ENCODE assay signal across 18 cellular contexts in genomic region chr12:130587966-130588365, GRCh38.
DNase-seq lines count a peak whose midpoint lies in the region; ATAC-seq and TF ChIP-seq lines count a peak whose summit lies in the region.
"Had no signal": no experiment of that assay in that cellular context is flagged by ENCODE, and none has a peak within 500 bp of the region (broad histone marks: within the 10 kb centered on the region; RNA-seq: fewer than 3 reads in every experiment).

No MANE protein-coding gene starts in this region.

- DNase-seq in SK-N-SH, result no peak
- no peak for DNase-seq in neuronal stem cell (ENCODE audit: low spot score)
- no peak for DNase-seq in stimulated activated CD4-positive, alpha-beta T cell treated with anti-CD3 and anti-CD28 coated beads, Interleukin-12 subunit alpha, Interleukin-12 subunit beta, amount 100 ng/mL, for 4 hours
- DNase-seq: AML-193; Caco-2; Calu3; CD4-positive, alpha-beta T cell; CD8-positive, alpha-beta T cell; DMS79 treated with DMSO at 0.1 percent for 48 hours; EL; GDM1 had no signal

- CTCF ChIA-PET in SK-N-SH (lab: Yijun Ruan, JAX), result interaction anchor here (0.9 kb wide), 1 partner anchor 30 kb away, joined by 3 read pairs; no protein-coding TSS in a partner anchor

- no peaks in the 10 kb centered on the region for H4K20me1 ChIP-seq in SK-N-SH (ENCODE audit: insufficient read depth)

- H3K9me3 ChIP-seq in SK-N-SH (no peaks in the 10 kb centered on the region), neuronal stem cell (replicated peaks in 1 of 2; ENCODE audit: control insufficient read depth in 2 of 2, insufficient read depth in 1 of 2, low read depth in 1 of 2, low read length in 2 of 2) (peaks cover 0 to 2% of the 10 kb centered on the region in 2 donors)
- H3K9me3 ChIP-seq: A549, Caco-2 had no signal

- no peak overlapping the region for H3K4me3 ChIP-seq in SK-N-SH (ENCODE audit: low read depth in 2 of 2, low read length in 1 of 2)
- no peak overlapping the region for H3K4me3 ChIP-seq in neuronal stem cell (ENCODE audit: low read length in 2 of 2)
- H3K4me3 ChIP-seq: A549; BLaER1 treated with 17β-estradiol and CSF1 and Interleukin-3, amounts not matched to agents 10 nM and 100 nM; GM12878 had no signal

- H3K18ac ChIP-seq in neuronal stem cell (ENCODE audit: low read length), result no peak overlapping the region

- POLR2A ChIA-PET in SK-N-SH (lab: Yijun Ruan, JAX), result interaction anchor here (1.6 kb wide), 1 partner anchor 46 kb away, joined by 3 read pairs; no protein-coding TSS in a partner anchor

- H3K9ac ChIP-seq in SK-N-SH (no peak overlapping the region), neuronal stem cell (ENCODE audit: low read depth, low read length, poor library complexity) (peak overlapping the region; percentile 44)
- H3K9ac ChIP-seq: BLaER1 treated with 17β-estradiol and CSF1 and Interleukin-3, amounts not matched to agents 10 nM and 100 nM had no signal

- peak overlapping the region; percentile 65 for H4K8ac ChIP-seq in neuronal stem cell (ENCODE audit: low read depth, low read length)

- H3K23ac ChIP-seq in neuronal stem cell (ENCODE audit: low read depth, low read length, poor library complexity), result no peak overlapping the region

- no peaks in the 10 kb centered on the region for H3K9me2 ChIP-seq in SK-N-SH

- no peak overlapping the region for H2AK5ac ChIP-seq in neuronal stem cell (ENCODE audit: low read depth, low read length)

- TF ChIP-seq CTCF in SK-N-SH (IDR thresholded peaks at IDR 0.05), result no peak

- H2BK5ac ChIP-seq in neuronal stem cell (ENCODE audit: low read length), result no peak overlapping the region

- H2AFZ ChIP-seq in SK-N-SH (ENCODE audit: low read depth) (no peak overlapping the region), neuronal stem cell (ENCODE audit: low read length) (no peak overlapping the region)

- no peak overlapping the region for H2BK120ac ChIP-seq in neuronal stem cell (ENCODE audit: low read depth, low read length)

- TF ChIP-seq RAD21 in SK-N-SH (IDR thresholded peaks at IDR 0.05; ENCODE audit: low read length), result no peak

- H3K4me1 ChIP-seq in SK-N-SH (ENCODE audit: control insufficient read depth in 1 of 2, insufficient read depth in 2 of 2, low read depth in 1 of 2, low read length in 1 of 2) (peaks cover 0 to 50% of the 10 kb centered on the region in 2 experiments; a peak in 2 of 4 replicates), neuronal stem cell (ENCODE audit: control insufficient read depth in 2 of 2, insufficient read depth in 1 of 2, low read depth in 1 of 2, low read length in 2 of 2) (peaks cover 0 to 8% of the 10 kb centered on the region in 2 donors)
- H3K4me1 ChIP-seq: A549, Caco-2 had no signal

- H3K4ac ChIP-seq in neuronal stem cell (ENCODE audit: low read length), result no peak overlapping the region

- no peaks in the 10 kb centered on the region for H3K79me2 ChIP-seq in SK-N-SH (ENCODE audit: insufficient read depth)

- ATAC-seq in SK-N-SH treated with all-trans-retinoic acid at 6 μM for 48 hours (no peak), GM19324 (IDR thresholded peaks at IDR 0.05; ENCODE audit: low FRiP score, unreplicated experiment) (no peak)
- ATAC-seq: A549; CD8-positive, alpha-beta T cell; GM12878 had no signal

- H3K79me1 ChIP-seq in neuronal stem cell (ENCODE audit: low read depth, low read length), result peaks cover 1% of the 10 kb centered on the region

- no peak overlapping the region for H4K91ac ChIP-seq in neuronal stem cell (ENCODE audit: low read depth, low read length, poor library complexity)

- H3K4me2 ChIP-seq in SK-N-SH, result no peak overlapping the region
- H3K4me2 ChIP-seq in neuronal stem cell (ENCODE audit: insufficient read depth, low read length, poor library complexity, severe bottlenecking), result no peak overlapping the region
- H3K4me2 ChIP-seq: A549 had no signal

- H3K14ac ChIP-seq in neuronal stem cell (ENCODE audit: low read length), result no peak overlapping the region

- TF ChIP-seq EP300 in SK-N-SH (IDR thresholded peaks at IDR 0.05; ENCODE audit: borderline replicate concordance in 1 of 2, low read depth in 1 of 2, low read length in 1 of 2), result no peak

- WGBS in SK-N-SH (ENCODE audit: low lambda C conversion rate), result 30% methylated on average over 4 of the region's 4 CpGs
- no CpG with 5 or more reads among the region's 4 CpGs for WGBS in neuronal stem cell (ENCODE audit: extremely low coverage in 2 of 2, insufficient read length in 2 of 2, insufficient replicate concordance in 1 of 2), 2 donors

- H3K36me3 ChIP-seq in SK-N-SH (replicated peaks in 1 of 2; ENCODE audit: control insufficient read depth in 1 of 2, insufficient read depth in 2 of 2, low read length in 1 of 2), result no peaks in the 10 kb centered on the region
- no peaks in the 10 kb centered on the region for H3K36me3 ChIP-seq in neuronal stem cell (replicated peaks in 1 of 2; ENCODE audit: control insufficient read depth in 2 of 2, insufficient read depth in 2 of 2, low read length in 2 of 2)
- H3K36me3 ChIP-seq: BLaER1 treated with 17β-estradiol and CSF1 and Interleukin-3, amounts not matched to agents 10 nM and 100 nM had no signal

- H3K27ac ChIP-seq in SK-N-SH (ENCODE audit: low read depth in 2 of 2, low read length in 1 of 2), result peak overlapping the region in 1 of 2 experiments; percentile 95; a peak in 2 of 4 replicates
- no peak overlapping the region for H3K27ac ChIP-seq in neuronal stem cell (replicated peaks; ENCODE audit: low read length)
- H3K27ac ChIP-seq: 22Rv1; A549; BLaER1 treated with 17β-estradiol and CSF1 and Interleukin-3, amounts not matched to agents 10 nM and 100 nM; C4-2B had no signal

- H2BK15ac ChIP-seq in neuronal stem cell (ENCODE audit: low read length), result no peak overlapping the region

- H2BK12ac ChIP-seq in neuronal stem cell (ENCODE audit: low read length), result no peak overlapping the region

- H3F3A ChIP-seq in SK-N-SH (replicated peaks; ENCODE audit: insufficient read depth), result no peaks in the 10 kb centered on the region

- H3K27me3 ChIP-seq in SK-N-SH (ENCODE audit: insufficient read depth) (no peaks in the 10 kb centered on the region), neuronal stem cell (ENCODE audit: control insufficient read depth in 3 of 3, insufficient read depth in 3 of 3, low read depth in 1 of 3, low read length in 3 of 3) (no peaks in the 10 kb centered on the region)

TF ChIP-seq in SK-N-SH treated with all-trans-retinoic acid at 6 μM for 48 hours, 23 proteins besides CTCF, POLR2A, EP300 and RAD21:
- TF ChIP-seq ZFP3 (CRISPR knock-in tag; IDR thresholded peaks at IDR 0.05) (peak; percentile 95), ISL1 (CRISPR knock-in tag; IDR thresholded peaks at IDR 0.05) (no peak), CSDC2 (CRISPR knock-in tag; IDR thresholded peaks at IDR 0.05) (no peak)

TF ChIP-seq in SK-N-SH, 30 proteins besides CTCF, POLR2A, EP300 and RAD21:
- no peak for TF ChIP-seq FOXJ3 (CRISPR knock-in tag; IDR thresholded peaks at IDR 0.05)
